Comparison of ENCODE assay signal across 10 cellular contexts in the genomic region with DNA sequence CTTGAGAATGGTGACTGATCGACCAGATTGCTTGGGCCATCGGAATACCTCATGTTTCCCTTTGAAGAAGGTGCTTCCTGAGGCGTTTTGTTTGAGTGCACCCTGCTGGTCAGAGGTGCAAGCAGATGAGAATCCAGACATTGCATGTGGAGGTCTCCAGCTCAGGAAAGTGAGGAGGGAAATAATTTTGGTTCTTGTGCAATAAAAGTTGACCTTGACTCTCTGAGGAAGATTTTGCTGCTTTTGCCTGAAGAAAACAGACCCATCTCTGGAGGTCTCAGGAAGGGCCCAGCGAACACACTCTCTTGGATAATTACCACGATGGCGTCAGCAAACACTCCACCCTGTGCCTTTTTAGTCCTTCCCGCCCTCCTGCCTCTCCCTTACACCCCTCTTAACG.
DNase-seq lines count a peak whose midpoint lies in the region; ATAC-seq and TF ChIP-seq lines count a peak whose summit lies in the region.
"Had no signal": no experiment of that assay in that cellular context is flagged by ENCODE, and none has a peak within 500 bp of the region (broad histone marks: within the 10 kb centered on the region; RNA-seq: fewer than 3 reads in every experiment).

No MANE protein-coding gene starts in this region.

- no peaks in the 10 kb centered on the region for H3K27me3 Mint-ChIP-seq in endodermal cell (ENCODE audit: insufficient read depth)

- no peaks in the 10 kb centered on the region for H3K9me3 Mint-ChIP-seq in endodermal cell

- H3K27ac ChIP-seq in endodermal cell (ENCODE audit: low read depth, low read length), result no peak overlapping the region
- H3K27ac ChIP-seq in psoas muscle, result no peak overlapping the region
- H3K27ac ChIP-seq: RWPE1 had no signal

- no peak overlapping the region for H3K4me3 ChIP-seq in endodermal cell (ENCODE audit: low read length)
- no peak overlapping the region for H3K4me3 ChIP-seq in psoas muscle

- peaks cover under 1% of the 10 kb centered on the region for H3K36me3 ChIP-seq in endodermal cell (ENCODE audit: control insufficient read depth, insufficient read depth, low read length)
- peaks cover 0 to 17% of the 10 kb centered on the region in 2 donors for H3K36me3 ChIP-seq in psoas muscle (ENCODE audit: insufficient read depth in 1 of 2, low read depth in 1 of 2)

- DNase-seq in GM13977 (ENCODE audit: low spot score), result no peak
- peak; percentile 24 for DNase-seq in NCI-H82 treated with DMSO at 0.1 percent for 48 hours (lab: John Stamatoyannopoulos, UW; ENCODE audit: unreplicated experiment)
- DNase-seq in endodermal cell, result peak; percentile 60
- DNase-seq in psoas muscle, result no peak
- no peak for DNase-seq in anterior cingulate cortex (lab: John Stamatoyannopoulos, UW)
- no peak for DNase-seq in NK-92 (lab: John Stamatoyannopoulos, UW; ENCODE audit: unreplicated experiment)
- DNase-seq: activated CD8-positive, alpha-beta memory T cell treated with anti-CD3 and anti-CD28 coated beads, Interleukin-2, amount 50 U/mL, for 48 hours; KBM-7 had no signal

- 74 to 78% methylated on average over 8 of the region's 8 CpGs for WGBS in endodermal cell (ENCODE audit: insufficient coverage in 1 of 2, insufficient read length in 1 of 2), 2 experiments
- 70 to 76% (median 70%) methylated on average over 8 of the region's 8 CpGs for WGBS in psoas muscle, 3 donors

- H3K9me3 ChIP-seq in endodermal cell (ENCODE audit: control insufficient read depth, low read length), result no peaks in the 10 kb centered on the region
- H3K9me3 ChIP-seq in psoas muscle, result no peaks in the 10 kb centered on the region

- in situ Hi-C loops in GM13977 (cut with MboI; ENCODE audit: low pct_unique_long_range_greater_than_20kb, low sequenced_read_pairs, unreplicated experiment), result no loop called here

- H3K4me3 Mint-ChIP-seq in endodermal cell, result no peak overlapping the region

- no peak overlapping the region for H3K27ac Mint-ChIP-seq in endodermal cell

- intact Hi-C loops in psoas muscle (cut with DNase I), result loop anchor here in 1 of 2 donors (5.0 kb wide), 1 partner anchor 44 kb away; no protein-coding TSS in a partner anchor

- ATAC-seq in psoas muscle (no peak), GM21723 (IDR thresholded peaks at IDR 0.05; ENCODE audit: unreplicated experiment) (no peak)

- H3K27me3 ChIP-seq in endodermal cell (ENCODE audit: control insufficient read depth, insufficient read depth, low read length, poor library complexity, severe bottlenecking), result no peaks in the 10 kb centered on the region
- no peaks in the 10 kb centered on the region for H3K27me3 ChIP-seq in psoas muscle (ENCODE audit: insufficient read depth in 3 of 3, low read length in 2 of 3)

- TF ChIP-seq CTCF in GM13977 (IDR thresholded peaks at IDR 0.05; ENCODE audit: extremely low read depth, insufficient read depth, missing control alignments) (peak; percentile 59), endodermal cell (conservative IDR thresholded peaks at IDR 0.05) (peak; percentile 69), psoas muscle (IDR thresholded peaks at IDR 0.05) (peak; percentile 27)

- no peak overlapping the region for H3K9ac ChIP-seq in endodermal cell (ENCODE audit: extremely low read depth, low read length, poor library complexity, severe bottlenecking)

- H3K36me3 Mint-ChIP-seq in endodermal cell (ENCODE audit: low read depth), result peaks cover 17% of the 10 kb centered on the region

- H3K4me1 ChIP-seq in endodermal cell (ENCODE audit: control insufficient read depth, insufficient read depth, low read length) (peaks cover 15% of the 10 kb centered on the region), psoas muscle (no peaks in the 10 kb centered on the region)

- peaks cover 27% of the 10 kb centered on the region for H3K4me1 Mint-ChIP-seq in endodermal cell

Comparison
In these comparisons a context has a peak if more than half of its experiments do, and no peak if none do; other contexts are left out.
1. DNase-seq: peak in NCI-H82 treated with DMSO at 0.1 percent for 48 hours (single experiment) and endodermal cell (single experiment); none in GM13977 (single experiment), psoas muscle (0 of 2), anterior cingulate cortex (0 of 58) and NK-92 (single experiment).
2. Peak in every context shown above with its lines, with median percentiles within 50 percentile points of each other: CTCF ChIP-seq.